20 cellular contexts compared by ENCODE assay signal in genomic region chr7:155483868-155484325, GRCh38. TPM values are rescaled to one million over a fixed set of nuclear protein-coding genes. Genes with fewer than 3 reads are reported as not detected.
A peak's percentile ranks its signal among the peaks of the same experiment; 100 is the strongest.
DNase-seq lines count a peak whose midpoint lies in the region; ATAC-seq and TF ChIP-seq lines count a peak whose summit lies in the region.
"Had no signal": no experiment of that assay in that cellular context is flagged by ENCODE, and none has a peak within 500 bp of the region (broad histone marks: within the 10 kb centered on the region; RNA-seq: fewer than 3 reads in every experiment).

No MANE protein-coding gene starts in this region.

- H3K36me3 ChIP-seq in HUES48 (ENCODE audit: control insufficient read depth, insufficient read depth, low read length) (no peaks in the 10 kb centered on the region), endodermal cell (ENCODE audit: control insufficient read depth, insufficient read depth, low read length) (no peaks in the 10 kb centered on the region), esophagus muscularis mucosa (no peaks in the 10 kb centered on the region)
- H3K36me3 ChIP-seq: ascending aorta, prostate gland, WERI-Rb-1 had no signal

- no peak overlapping the region for H3K27ac Mint-ChIP-seq in endodermal cell
- no peak overlapping the region for H3K27ac Mint-ChIP-seq in chondrocyte (ENCODE audit: unreplicated experiment)

- peaks cover 8% of the 10 kb centered on the region for H3K4me1 ChIP-seq in HUES48 (ENCODE audit: control insufficient read depth, insufficient read depth, low read length)
- H3K4me1 ChIP-seq in endodermal cell (ENCODE audit: control insufficient read depth, insufficient read depth, low read length): no peaks in the 10 kb centered on the region
- no peaks in the 10 kb centered on the region for H3K4me1 ChIP-seq in esophagus muscularis mucosa
- H3K4me1 ChIP-seq: ascending aorta, prostate gland had no signal

- H3K27me3 Mint-ChIP-seq in endodermal cell (ENCODE audit: insufficient read depth): peaks cover 86% of the 10 kb centered on the region
- peaks cover 57% of the 10 kb centered on the region for H3K27me3 Mint-ChIP-seq in chondrocyte (ENCODE audit: low read depth)

- TF ChIP-seq POLR2A in lower leg skin (IDR thresholded peaks at IDR 0.05) (no peak), esophagus muscularis mucosa (IDR thresholded peaks at IDR 0.05; ENCODE audit: low read depth) (no peak)

- H3K4me3 Mint-ChIP-seq in endodermal cell (no peak overlapping the region), chondrocyte (ENCODE audit: unreplicated experiment) (no peak overlapping the region)

- 74 to 79% methylated on average over 15 to 16 of the region's 16 CpGs for WGBS in endodermal cell (ENCODE audit: insufficient coverage in 1 of 2, insufficient read length in 1 of 2), 2 experiments
- 37 to 52% methylated on average over 16 of the region's 16 CpGs for WGBS in lower leg skin, 2 donors
- WGBS in esophagus muscularis mucosa: 46% methylated on average over 16 of the region's 16 CpGs

- TF ChIP-seq EP300 in esophagus muscularis mucosa (IDR thresholded peaks at IDR 0.05): no peak

- peak overlapping the region; percentile 21 for H3K27ac ChIP-seq in HUES48 (ENCODE audit: low read depth, low read length)
- peak overlapping the region; percentile 19 for H3K27ac ChIP-seq in endodermal cell (ENCODE audit: low read depth, low read length)
- H3K27ac ChIP-seq in esophagus muscularis mucosa (replicated peaks in 1 of 4): no peak overlapping the region
- H3K27ac ChIP-seq: ascending aorta, coronary artery, prostate gland, WERI-Rb-1 had no signal

- TF ChIP-seq CTCF in endodermal cell (conservative IDR thresholded peaks at IDR 0.05) (no peak), lower leg skin (IDR thresholded peaks at IDR 0.05) (no peak), esophagus muscularis mucosa (IDR thresholded peaks at IDR 0.05) (no peak), chondrocyte (IDR thresholded peaks at IDR 0.05) (no peak)

- H3K9ac ChIP-seq in HUES48 (ENCODE audit: low read depth, low read length) (no peak overlapping the region), endodermal cell (ENCODE audit: extremely low read depth, low read length, poor library complexity, severe bottlenecking) (no peak overlapping the region)

- H3K9me3 ChIP-seq in HUES48 (ENCODE audit: control insufficient read depth, insufficient read depth, low read length) (no peaks in the 10 kb centered on the region), endodermal cell (ENCODE audit: control insufficient read depth, low read length) (no peaks in the 10 kb centered on the region), esophagus muscularis mucosa (no peaks in the 10 kb centered on the region)
- H3K9me3 ChIP-seq: ascending aorta, prostate gland had no signal

- H3K4me3 ChIP-seq in HUES48 (ENCODE audit: low read depth, low read length): no peak overlapping the region
- no peak overlapping the region for H3K4me3 ChIP-seq in endodermal cell (ENCODE audit: low read length)
- H3K4me3 ChIP-seq in lower leg skin (ENCODE audit: low read depth, poor library complexity, severe bottlenecking): no peak overlapping the region
- no peak overlapping the region for H3K4me3 ChIP-seq in esophagus muscularis mucosa
- H3K4me3 ChIP-seq: ascending aorta, coronary artery, prostate gland had no signal

- H3K27me3 ChIP-seq in HUES48 (ENCODE audit: control insufficient read depth, insufficient read depth, low read length) (peaks cover 67% of the 10 kb centered on the region), endodermal cell (ENCODE audit: control insufficient read depth, insufficient read depth, low read length, poor library complexity, severe bottlenecking) (peaks cover 85% of the 10 kb centered on the region), esophagus muscularis mucosa (peaks cover 0 to 100% (median 6%) of the 10 kb centered on the region in 4 donors)
- H3K27me3 ChIP-seq: ascending aorta had no signal

- peaks cover 3% of the 10 kb centered on the region for H3K4me1 Mint-ChIP-seq in endodermal cell
- H3K4me1 Mint-ChIP-seq in chondrocyte (ENCODE audit: low read depth): no peaks in the 10 kb centered on the region

- intact Hi-C loops in lower leg skin (cut with DNase I; ENCODE audit: low total_unique reads): no loop called here
- intact Hi-C loops in esophagus muscularis mucosa (cut with DNase I): no loop called here

- no peaks in the 10 kb centered on the region for H3K9me3 Mint-ChIP-seq in endodermal cell
- H3K9me3 Mint-ChIP-seq in chondrocyte (ENCODE audit: low read depth): no peaks in the 10 kb centered on the region

- H3K36me3 Mint-ChIP-seq in endodermal cell (ENCODE audit: low read depth) (no peaks in the 10 kb centered on the region), chondrocyte (ENCODE audit: low read depth) (no peaks in the 10 kb centered on the region)
- H3K36me3 Mint-ChIP-seq: naive B cell had no signal

- no peak for ATAC-seq in GM19455 (IDR thresholded peaks at IDR 0.05; ENCODE audit: unreplicated experiment)
- ATAC-seq: Panc1 had no signal

- DNase-seq in D341Med (ENCODE audit: low spot score) (peak; percentile 37), endodermal cell (no peak), lower leg skin (ENCODE audit: low spot score in 2 of 2) (peak; percentile 11 to 63), esophagus muscularis mucosa (ENCODE audit: extremely low spot score) (no peak), SIG-M5 (lab: John Stamatoyannopoulos, UW) (no peak), chondrocyte (ENCODE audit: low spot score) (no peak)
- DNase-seq: activated naive CD4-positive, alpha-beta T cell; erythroblast; naive B cell; NCI-H1930; NCI-H69; SW 1271; WERI-Rb-1 had no signal

RNA-seq across cellular contexts. Expression of gene EN2, which starts 26.0 kb away (rescaled TPM):
- not detected for total RNA-seq in endodermal cell
- polyA plus RNA-seq in endodermal cell (2013, experiment 1 of 2): 16.1 TPM
- 19.3 TPM for polyA plus RNA-seq in endodermal cell (2013, experiment 2 of 2)
- total RNA-seq in lower leg skin: under 1 TPM in 2 of 4 donors, not detected in 2; 0.04 to 0.52 TPM
- total RNA-seq in esophagus muscularis mucosa: under 1 TPM in 1 of 4 donors, not detected in 3; 0.06 TPM
- total RNA-seq in chondrocyte: 0.15 to 0.99 TPM (median 0.15 TPM) in 3 replicates
- total RNA-seq: ascending aorta had no signal
- polyA plus RNA-seq: AG04450 had no signal

Comparison
In these comparisons a context has a peak if more than half of its experiments do, and no peak if none do; other contexts are left out.
1. DNase-seq: peak in D341Med (single experiment) and lower leg skin (2 of 2); none in endodermal cell (single experiment), esophagus muscularis mucosa (single experiment), SIG-M5 (single experiment) and chondrocyte (single experiment).
2. H3K27ac ChIP-seq: peak in HUES48 (single experiment) and endodermal cell (single experiment); none in esophagus muscularis mucosa (0 of 4).